In the genomic region with DNA sequence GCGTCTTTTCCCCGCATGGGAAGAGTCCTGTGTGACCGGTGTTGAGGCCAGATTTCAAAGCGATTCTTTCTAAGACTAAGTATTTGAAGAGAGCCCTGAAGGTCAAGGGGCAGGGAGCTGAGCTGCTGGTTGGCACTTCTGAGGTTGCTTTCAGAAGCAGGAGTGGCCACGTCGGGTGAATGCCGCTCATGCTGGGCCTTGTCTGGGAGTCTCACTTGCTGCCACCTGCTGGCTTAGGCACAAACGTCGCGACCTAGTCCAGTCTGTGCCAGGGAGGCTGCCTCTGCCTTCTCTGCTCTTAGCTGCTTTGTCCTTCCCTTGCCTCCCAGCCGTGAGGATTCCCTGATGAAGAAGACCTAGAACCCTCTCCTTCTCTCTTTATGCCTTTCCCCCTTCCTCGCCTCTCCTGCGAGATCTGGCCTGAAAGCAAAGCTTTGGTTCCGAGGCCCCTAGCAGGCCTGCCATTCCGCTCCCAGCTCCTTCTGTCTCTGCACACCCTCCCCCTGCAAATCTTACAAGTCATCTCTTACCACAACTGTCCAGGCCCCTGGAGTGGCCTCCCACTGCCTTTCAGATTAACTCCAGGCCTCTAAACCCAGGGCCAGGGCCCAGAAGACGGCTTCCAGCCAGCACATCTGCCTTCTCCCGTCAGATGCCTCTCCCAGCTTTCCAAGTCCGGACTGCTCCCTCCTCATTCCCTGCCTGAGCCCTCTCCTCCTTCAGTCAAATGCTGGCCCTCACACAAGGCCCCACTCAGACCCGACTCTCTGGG, we compare ENCODE assay signal across 8 cellular contexts. TPM values are rescaled to one million over a fixed set of nuclear protein-coding genes. Genes with fewer than 3 reads are reported as not detected.
DNase-seq lines count a peak whose midpoint lies in the region; ATAC-seq, FAIRE-seq and TF ChIP-seq lines count a peak whose summit lies in the region.

No MANE protein-coding gene starts in this region.

- H3K27ac Mint-ChIP-seq in naive thymus-derived CD4-positive, alpha-beta T cell, result no peak overlapping the region

- H3K4me3 ChIP-seq in WERI-Rb-1 (ENCODE audit: low read depth, low read length), result no peak overlapping the region
- H3K4me3 ChIP-seq in epithelial cell of esophagus (ENCODE audit: low read length), result no peak overlapping the region
- no peak overlapping the region for H3K4me3 ChIP-seq in naive thymus-derived CD4-positive, alpha-beta T cell (ENCODE audit: low read length)
- no peak overlapping the region for H3K4me3 ChIP-seq in vagina

- no peaks in the 10 kb centered on the region for H3K9me3 Mint-ChIP-seq in naive thymus-derived CD4-positive, alpha-beta T cell

- H3K27me3 Mint-ChIP-seq in naive thymus-derived CD4-positive, alpha-beta T cell, result no peaks in the 10 kb centered on the region

- no peaks in the 10 kb centered on the region for H3K9me3 ChIP-seq in WERI-Rb-1 (ENCODE audit: severe bottlenecking)
- no peaks in the 10 kb centered on the region for H3K9me3 ChIP-seq in naive thymus-derived CD4-positive, alpha-beta T cell (ENCODE audit: control insufficient read depth in 2 of 3, low read length in 3 of 3)
- no peaks in the 10 kb centered on the region for H3K9me3 ChIP-seq in vagina

- H3K27ac ChIP-seq in WERI-Rb-1 (no peak overlapping the region; the same call in 1 of the 2 replicates), vagina (peak overlapping the region; percentile 18)
- H3K27ac ChIP-seq in naive thymus-derived CD4-positive, alpha-beta T cell (ENCODE audit: low read depth, low read length), result no peak overlapping the region

- H3K36me3 ChIP-seq in WERI-Rb-1, result peaks cover 24% of the 10 kb centered on the region
- H3K36me3 ChIP-seq in naive thymus-derived CD4-positive, alpha-beta T cell (ENCODE audit: control insufficient read depth in 2 of 3, insufficient read depth in 3 of 3, low read length in 3 of 3), result no peaks in the 10 kb centered on the region
- H3K36me3 ChIP-seq in vagina, result peaks cover 0 to 5% of the 10 kb centered on the region in 2 donors

- no peak overlapping the region for H3K4me3 Mint-ChIP-seq in naive thymus-derived CD4-positive, alpha-beta T cell

- ATAC-seq in naive thymus-derived CD4-positive, alpha-beta T cell, result peak; percentile 66
- ATAC-seq in GM21576 (IDR thresholded peaks at IDR 0.05; ENCODE audit: unreplicated experiment), result no peak

- H3K27me3 ChIP-seq in WERI-Rb-1 (ENCODE audit: insufficient read depth, low read depth, severe bottlenecking) (no peaks in the 10 kb centered on the region), vagina (no peaks in the 10 kb centered on the region)
- H3K27me3 ChIP-seq in naive thymus-derived CD4-positive, alpha-beta T cell (ENCODE audit: control insufficient read depth in 2 of 2, insufficient read depth in 2 of 2, low read length in 2 of 2), result no peaks in the 10 kb centered on the region

- H3K36me3 Mint-ChIP-seq in naive thymus-derived CD4-positive, alpha-beta T cell, result peaks cover 0 to 25% (median 6%) of the 10 kb centered on the region in 5 donors

- peak; percentile 21 for TF ChIP-seq CTCF in D721Med (IDR thresholded peaks at IDR 0.05; ENCODE audit: insufficient read depth, missing control alignments)
- peak; percentile 88 for TF ChIP-seq CTCF in WERI-Rb-1 (IDR thresholded peaks at IDR 0.05; ENCODE audit: low read depth, low read length)
- TF ChIP-seq CTCF in epithelial cell of esophagus (IDR thresholded peaks at IDR 0.05; ENCODE audit: insufficient read depth, low read depth, low read length, missing control alignments), result peak; percentile 72
- TF ChIP-seq CTCF in vagina (IDR thresholded peaks at IDR 0.05), result no peak

- no peak for FAIRE-seq in D721Med (lab: Jason Lieb, UNC)

- POLR2A ChIA-PET in naive thymus-derived CD4-positive, alpha-beta T cell (lab: Charles Lee), result interaction anchor here (0.8 to 1.1 kb wide), 2 partner anchors 12 to 19 kb away, joined by 3 read pairs; partner anchors contain the start of genes CTNS and SHPK

- no peak for TF ChIP-seq POLR2A in vagina (IDR thresholded peaks at IDR 0.05)

- peaks cover 0 to 18% (median 0%) of the 10 kb centered on the region in 7 donors for H3K4me1 Mint-ChIP-seq in naive thymus-derived CD4-positive, alpha-beta T cell

- intact Hi-C loops in naive thymus-derived CD4-positive, alpha-beta T cell (cut with micrococcal nuclease), result loop anchor here in 1 of 2 donors (1.0 kb wide), 1 partner anchor 46 kb away; no protein-coding TSS in a partner anchor
- intact Hi-C loops in vagina (cut with DNase I), result loop anchor here (5.0 kb wide), 1 partner anchor 791 kb away; no protein-coding TSS in a partner anchor

- no peaks in the 10 kb centered on the region for H3K4me1 ChIP-seq in naive thymus-derived CD4-positive, alpha-beta T cell (ENCODE audit: control insufficient read depth in 2 of 2, insufficient read depth in 2 of 2, low read length in 2 of 2)
- H3K4me1 ChIP-seq in vagina, result peaks cover 9% of the 10 kb centered on the region

- DNase-seq in D721Med (ENCODE audit: insufficient read length, low spot score) (peak; percentile 54), HuH-7.5 (ENCODE audit: low spot score) (peak; percentile 56), WERI-Rb-1 (peak; percentile 74), epithelial cell of esophagus (ENCODE audit: low read depth) (peak; percentile 77), vagina (ENCODE audit: extremely low spot score in 2 of 2) (no peak), HPDE6-E6E7 (ENCODE audit: extremely low spot score) (no peak)
- DNase-seq in naive thymus-derived CD4-positive, alpha-beta T cell, result peak in 5 of 9 donors; percentile 15 to 42 (median 23)

- CTCF ChIA-PET in naive thymus-derived CD4-positive, alpha-beta T cell (lab: Charles Lee), result interaction anchor here (1.1 kb wide), 1 partner anchor 10 kb away, joined by 5 read pairs; no protein-coding TSS in a partner anchor

RNA-seq across cellular contexts. Expression of gene CTNS, which starts 11.4 kb away (rescaled TPM):
- total RNA-seq in naive thymus-derived CD4-positive, alpha-beta T cell, result 10 to 100 TPM in 2 of 5 experiments, 1 to 10 TPM in 3; 4.7 to 15.2 (median 8.8) TPM
- 10 to 100 TPM in 1 of 2 donors, 1 to 10 TPM in 1; 8.1 to 12.9 TPM for polyA plus RNA-seq in naive thymus-derived CD4-positive, alpha-beta T cell
- total RNA-seq in vagina, result 35.6 TPM

RNA-seq across cellular contexts. Expression of gene SHPK, which starts 11.9 kb away (rescaled TPM):
- 10 to 100 TPM in 3 of 5 experiments, 1 to 10 TPM in 2; 6.3 to 11.2 (median 10.8) TPM for total RNA-seq in naive thymus-derived CD4-positive, alpha-beta T cell
- 1 to 10 TPM; 5.5 to 8.5 TPM for polyA plus RNA-seq in naive thymus-derived CD4-positive, alpha-beta T cell
- total RNA-seq in vagina, result 14.0 TPM

RNA-seq across cellular contexts. Expression of gene TAX1BP3, which starts 20.4 kb away (rescaled TPM):
- 10 to 100 TPM; 10.5 to 28.4 (median 11.7) TPM for total RNA-seq in naive thymus-derived CD4-positive, alpha-beta T cell
- 10 to 100 TPM; 25.5 to 34.0 TPM for polyA plus RNA-seq in naive thymus-derived CD4-positive, alpha-beta T cell
- total RNA-seq in vagina, result 78.1 TPM

RNA-seq across cellular contexts. Expression of gene EMC6, which starts 20.7 kb away (rescaled TPM):
- total RNA-seq in naive thymus-derived CD4-positive, alpha-beta T cell, result 10 to 100 TPM; 23.1 to 39.0 (median 31.2) TPM
- polyA plus RNA-seq in naive thymus-derived CD4-positive, alpha-beta T cell, result 100 to 1,000 TPM in 1 of 2 donors, 10 to 100 TPM in 1; 76.4 to 133 TPM
- total RNA-seq in vagina, result 18.9 TPM

RNA-seq across cellular contexts. Expression of gene TRPV1, which starts 38.7 kb away (rescaled TPM):
- 1 to 10 TPM; 3.2 to 8.7 (median 7.4) TPM for total RNA-seq in naive thymus-derived CD4-positive, alpha-beta T cell
- polyA plus RNA-seq in naive thymus-derived CD4-positive, alpha-beta T cell, result 1 to 10 TPM in 1 of 2 donors, under 1 TPM in 1; 0.13 to 1.6 TPM
- 7.6 TPM for total RNA-seq in vagina

Comparison
In these comparisons a context has a peak if more than half of its experiments do, and no peak if none do; other contexts are left out.
1. DNase-seq: peak in D721Med (single experiment), HuH-7.5 (single experiment), WERI-Rb-1 (single experiment), epithelial cell of esophagus (single experiment) and naive thymus-derived CD4-positive, alpha-beta T cell (5 of 9); none in vagina (0 of 2) and HPDE6-E6E7 (single experiment).
2. CTCF ChIP-seq: peak in D721Med (single experiment), WERI-Rb-1 (single experiment) and epithelial cell of esophagus (single experiment); none in vagina (0 of 3).